In the genomic region with DNA sequence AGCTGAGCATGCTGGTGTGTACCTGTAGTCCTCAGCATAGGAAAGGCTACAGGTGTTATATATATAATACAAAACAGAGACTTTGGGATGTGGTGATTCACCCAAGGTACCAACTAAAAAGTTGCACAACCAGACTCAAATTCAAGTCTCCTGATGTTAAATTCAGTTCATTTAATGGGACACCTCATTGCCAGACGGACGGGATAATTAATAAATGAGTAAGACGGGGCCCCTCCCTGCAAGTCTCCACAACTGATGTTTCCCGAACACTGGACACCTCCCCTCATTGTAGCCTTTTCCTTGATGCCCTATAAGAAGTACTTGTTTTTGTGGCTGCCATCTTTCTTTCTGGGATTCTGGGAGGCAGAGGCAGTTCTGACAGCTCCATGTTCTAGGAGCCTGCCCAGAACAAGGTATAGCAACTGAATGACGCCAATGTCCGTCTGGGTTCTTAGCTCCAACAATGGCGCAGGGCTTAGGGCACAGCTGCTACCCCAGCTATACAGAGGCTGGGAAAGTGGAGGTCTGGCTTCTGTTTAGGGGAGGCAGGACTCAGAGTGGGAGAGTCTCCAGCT, we compare ENCODE assay signal across 1 cellular context.
TF ChIP-seq lines count a peak whose summit lies in the region.

No MANE protein-coding gene starts in this region.

TF ChIP-seq in IMR-90, 13 proteins besides CTCF, POLR2A, EP300 and RAD21 (continued from another document):
- TF ChIP-seq SMC3 (IDR thresholded peaks at IDR 0.05; ENCODE audit: low read depth, low read length), result no peak
- no peak for TF ChIP-seq MXI1 (IDR thresholded peaks at IDR 0.05; ENCODE audit: borderline replicate concordance, low read depth, low read length)
- no peak for TF ChIP-seq CHD1 (IDR thresholded peaks at IDR 0.05; ENCODE audit: low read depth, low read length)
- TF ChIP-seq, protein P1, sequence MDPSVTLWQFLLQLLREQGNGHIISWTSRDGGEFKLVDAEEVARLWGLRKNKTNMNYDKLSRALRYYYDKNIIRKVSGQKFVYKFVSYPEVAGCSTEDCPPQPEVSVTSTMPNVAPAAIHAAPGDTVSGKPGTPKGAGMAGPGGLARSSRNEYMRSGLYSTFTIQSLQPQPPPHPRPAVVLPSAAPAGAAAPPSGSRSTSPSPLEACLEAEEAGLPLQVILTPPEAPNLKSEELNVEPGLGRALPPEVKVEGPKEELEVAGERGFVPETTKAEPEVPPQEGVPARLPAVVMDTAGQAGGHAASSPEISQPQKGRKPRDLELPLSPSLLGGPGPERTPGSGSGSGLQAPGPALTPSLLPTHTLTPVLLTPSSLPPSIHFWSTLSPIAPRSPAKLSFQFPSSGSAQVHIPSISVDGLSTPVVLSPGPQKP (IDR thresholded peaks at IDR 0.05; ENCODE audit: borderline replicate concordance, low read depth, low read length), result no peak
- no peak for TF ChIP-seq FOS (IDR thresholded peaks at IDR 0.05; ENCODE audit: low read depth, low read length)
- no peak for TF ChIP-seq MAZ (IDR thresholded peaks at IDR 0.05; ENCODE audit: borderline replicate concordance, low read depth, low read length)
- TF ChIP-seq, protein P2, sequence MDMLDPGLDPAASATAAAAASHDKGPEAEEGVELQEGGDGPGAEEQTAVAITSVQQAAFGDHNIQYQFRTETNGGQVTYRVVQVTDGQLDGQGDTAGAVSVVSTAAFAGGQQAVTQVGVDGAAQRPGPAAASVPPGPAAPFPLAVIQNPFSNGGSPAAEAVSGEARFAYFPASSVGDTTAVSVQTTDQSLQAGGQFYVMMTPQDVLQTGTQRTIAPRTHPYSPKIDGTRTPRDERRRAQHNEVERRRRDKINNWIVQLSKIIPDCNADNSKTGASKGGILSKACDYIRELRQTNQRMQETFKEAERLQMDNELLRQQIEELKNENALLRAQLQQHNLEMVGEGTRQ (IDR thresholded peaks at IDR 0.05; ENCODE audit: low read depth, low read length), result no peak
- TF ChIP-seq MAFK (IDR thresholded peaks at IDR 0.05; ENCODE audit: low read depth, low read length), result no peak
- TF ChIP-seq BHLHE40 (IDR thresholded peaks at IDR 0.05; ENCODE audit: low read depth, low read length), result no peak
- no peak for TF ChIP-seq CEBPB (IDR thresholded peaks at IDR 0.05; ENCODE audit: low read depth, low read length)
